ENCODE assay signal across 1 cellular context in the genomic region with DNA sequence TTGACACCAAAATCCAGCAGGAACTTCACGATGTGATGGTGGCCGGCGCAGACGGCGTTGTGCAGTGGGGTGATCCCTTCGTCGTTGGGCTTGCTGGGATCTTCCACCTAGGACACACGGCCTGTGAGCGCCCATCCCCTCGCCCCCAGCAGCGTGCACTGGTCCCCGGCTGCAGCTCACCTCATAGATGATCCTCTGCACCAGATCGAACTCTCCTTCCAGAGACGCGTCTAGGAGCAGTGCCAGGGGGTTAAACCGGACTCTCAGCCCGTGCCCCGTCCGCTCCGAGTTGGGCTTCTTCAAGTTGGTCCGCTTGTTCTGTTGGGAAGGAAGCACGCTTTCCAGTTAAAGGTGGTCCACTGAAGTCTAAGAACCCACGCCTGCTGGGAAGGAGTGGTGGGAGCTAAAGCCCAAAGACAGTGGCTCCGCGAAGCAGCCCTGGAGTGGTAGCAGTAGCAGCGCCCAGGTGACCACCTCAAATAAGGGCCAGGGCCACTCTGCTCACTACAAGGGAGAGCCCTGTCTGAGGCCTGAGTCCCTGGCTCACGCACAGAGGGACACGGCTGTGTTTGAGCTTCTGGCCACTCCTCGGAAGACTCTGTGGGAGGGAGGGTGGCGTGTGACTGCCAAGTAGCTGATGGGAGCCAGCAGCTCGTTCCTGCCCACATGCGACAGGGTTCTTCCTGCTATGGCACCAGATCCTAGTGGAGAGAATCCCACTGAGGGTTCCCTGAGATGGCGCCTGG.
TF ChIP-seq lines count a peak whose summit lies in the region.

No MANE protein-coding gene starts in this region.

TF ChIP-seq in SK-N-SH treated with all-trans-retinoic acid at 6 μM for 48 hours, 23 proteins besides CTCF, POLR2A, EP300 and RAD21 (continued from another document):
- TF ChIP-seq, protein P1, sequence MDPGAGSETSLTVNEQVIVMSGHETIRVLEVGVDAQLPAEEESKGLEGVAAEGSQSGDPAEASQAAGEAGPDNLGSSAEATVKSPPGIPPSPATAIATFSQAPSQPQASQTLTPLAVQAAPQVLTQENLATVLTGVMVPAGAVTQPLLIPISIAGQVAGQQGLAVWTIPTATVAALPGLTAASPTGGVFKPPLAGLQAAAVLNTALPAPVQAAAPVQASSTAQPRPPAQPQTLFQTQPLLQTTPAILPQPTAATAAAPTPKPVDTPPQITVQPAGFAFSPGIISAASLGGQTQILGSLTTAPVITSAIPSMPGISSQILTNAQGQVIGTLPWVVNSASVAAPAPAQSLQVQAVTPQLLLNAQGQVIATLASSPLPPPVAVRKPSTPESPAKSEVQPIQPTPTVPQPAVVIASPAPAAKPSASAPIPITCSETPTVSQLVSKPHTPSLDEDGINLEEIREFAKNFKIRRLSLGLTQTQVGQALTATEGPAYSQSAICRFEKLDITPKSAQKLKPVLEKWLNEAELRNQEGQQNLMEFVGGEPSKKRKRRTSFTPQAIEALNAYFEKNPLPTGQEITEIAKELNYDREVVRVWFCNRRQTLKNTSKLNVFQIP (CRISPR knock-in tag; IDR thresholded peaks at IDR 0.05; ENCODE audit: borderline replicate concordance, low read depth), result no peak
- TF ChIP-seq ZNF8 (CRISPR knock-in tag; IDR thresholded peaks at IDR 0.05) (no peak), ZFP30 (CRISPR knock-in tag; IDR thresholded peaks at IDR 0.05) (no peak), ISL1 (CRISPR knock-in tag; IDR thresholded peaks at IDR 0.05) (no peak), ZNF565 (CRISPR knock-in tag; conservative IDR thresholded peaks at IDR 0.05; ENCODE audit: low read depth) (no peak), ZNF70 (CRISPR knock-in tag; IDR thresholded peaks at IDR 0.05) (no peak), ZC3H10 (CRISPR knock-in tag; IDR thresholded peaks at IDR 0.05) (no peak), ESRRG (CRISPR knock-in tag; IDR thresholded peaks at IDR 0.05) (no peak), ARNTL (CRISPR knock-in tag; IDR thresholded peaks at IDR 0.05; ENCODE audit: borderline replicate concordance, low read depth) (no peak), CSDC2 (CRISPR knock-in tag; IDR thresholded peaks at IDR 0.05) (no peak)
